ENCODE assay signal across 8 cellular contexts in the genomic region with DNA sequence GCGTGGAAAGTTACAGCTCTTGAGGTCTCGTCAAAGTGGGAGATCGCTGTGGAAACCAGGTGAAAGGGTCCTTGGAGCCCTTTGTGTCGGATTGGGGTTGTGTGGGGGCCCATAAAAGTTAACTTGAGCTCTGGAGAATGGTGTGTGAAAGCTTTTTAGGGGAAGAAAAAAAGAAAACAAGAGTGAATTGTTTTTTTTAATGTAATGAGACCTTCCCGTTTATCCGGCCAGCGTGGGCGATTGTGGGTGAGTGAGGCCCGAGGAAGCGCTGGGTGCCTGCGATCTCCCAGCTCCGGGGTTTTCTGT.
DNase-seq lines count a peak whose midpoint lies in the region; TF ChIP-seq lines count a peak whose summit lies in the region.

No MANE protein-coding gene starts in this region.

- no peaks in the 10 kb centered on the region for H3K9me3 ChIP-seq in BLaER1
- no peaks in the 10 kb centered on the region for H3K9me3 ChIP-seq in HAP-1
- H3K9me3 ChIP-seq in neural progenitor cell (ENCODE audit: low read depth) = no peaks in the 10 kb centered on the region

- H4K20me1 ChIP-seq in BLaER1 (peaks cover 100% of the 10 kb centered on the region), neural progenitor cell (ENCODE audit: low read depth) (peaks cover 24% of the 10 kb centered on the region)

- peaks cover 98% of the 10 kb centered on the region for H3K4me1 ChIP-seq in BLaER1
- H3K4me1 ChIP-seq in HAP-1 = peaks cover 49% of the 10 kb centered on the region
- peaks cover 75% of the 10 kb centered on the region for H3K4me1 ChIP-seq in neural progenitor cell

- H3K4me2 ChIP-seq in BLaER1 (peak overlapping the region; percentile 70), neural progenitor cell (peak overlapping the region; percentile 76)

- peaks cover 61% of the 10 kb centered on the region for H3F3A ChIP-seq in neural progenitor cell (ENCODE audit: low read depth)

- H3K9me3 Mint-ChIP-seq in brain (no peaks in the 10 kb centered on the region), neural progenitor cell (peaks cover 2% of the 10 kb centered on the region)

- DNase-seq in HAP-1 (ENCODE audit: low spot score in 2 of 2) (no peak), neural progenitor cell (ENCODE audit: low spot score) (no peak), 8988T (no peak), inferior parietal cortex (ENCODE audit: extremely low spot score) (no peak), glomerular visceral epithelial cell (ENCODE audit: extremely low spot score) (no peak), AG08395 (ENCODE audit: low spot score) (no peak)

- no peak overlapping the region for H2AFZ ChIP-seq in neural progenitor cell (replicated peaks)

- H3K36me3 ChIP-seq in BLaER1 = peaks cover 85% of the 10 kb centered on the region
- H3K36me3 ChIP-seq in HAP-1 (replicated peaks) = no peaks in the 10 kb centered on the region
- no peaks in the 10 kb centered on the region for H3K36me3 ChIP-seq in neural progenitor cell

- peaks cover 81% of the 10 kb centered on the region for H3K79me2 ChIP-seq in neural progenitor cell (ENCODE audit: low read depth)

- H3K4me1 Mint-ChIP-seq in brain (peaks cover 88% of the 10 kb centered on the region), neural progenitor cell (peaks cover 90% of the 10 kb centered on the region)

- H3K4me3 Mint-ChIP-seq in brain = peak overlapping the region; percentile 72 to 83 (median 80)
- peak overlapping the region; percentile 68 for H3K4me3 Mint-ChIP-seq in neural progenitor cell

- H3K36me3 Mint-ChIP-seq in brain (peaks cover 17% of the 10 kb centered on the region), neural progenitor cell (peaks cover 23% of the 10 kb centered on the region)

- H3K9ac ChIP-seq in BLaER1 (peak overlapping the region; percentile 51), neural progenitor cell (peak overlapping the region; percentile 38)

- H3K27ac Mint-ChIP-seq in brain = peak overlapping the region; percentile 94 to 99 (median 99)
- H3K27ac Mint-ChIP-seq in neural progenitor cell = peak overlapping the region; percentile 100

- H3K27me3 Mint-ChIP-seq in brain (peaks cover 5% of the 10 kb centered on the region), neural progenitor cell (ENCODE audit: insufficient read depth, low read depth) (peaks cover 3% of the 10 kb centered on the region)

- H3K4me3 ChIP-seq in BLaER1 (0 out of 2 replicates have a peak overlapping the region, but pooled peaks have one; percentile 16), HAP-1 (0 out of 2 replicates have a peak overlapping the region, but pooled peaks have one; percentile 2), neural progenitor cell (no peak overlapping the region)

- H3K27ac ChIP-seq in BLaER1 (peak overlapping the region; percentile 76), neural progenitor cell (peak overlapping the region; percentile 100)

- TF ChIP-seq CTCF in brain (conservative IDR thresholded peaks at IDR 0.05) (no peak), neural progenitor cell (IDR thresholded peaks at IDR 0.05) (no peak)

- H3K27me3 ChIP-seq in BLaER1 (no peaks in the 10 kb centered on the region), HAP-1 (ENCODE audit: low read depth) (no peaks in the 10 kb centered on the region), neural progenitor cell (no peaks in the 10 kb centered on the region)

- in situ Hi-C loops in HAP-1 (cut with MboI; ENCODE audit: low sequenced_read_pairs) = no loop called here
